1 cellular context compared by ENCODE assay signal in genomic region chr1:19057182-19057779, GRCh38.
TF ChIP-seq lines count a peak whose summit lies in the region.

No MANE protein-coding gene starts in this region.

TF ChIP-seq in GM23338, 12 proteins besides CTCF, POLR2A, EP300 and RAD21 (continued from another document):
- no peak for TF ChIP-seq POLR2AphosphoS5 (IDR thresholded peaks at IDR 0.05; ENCODE audit: low read depth)
- TF ChIP-seq, protein P1, sequence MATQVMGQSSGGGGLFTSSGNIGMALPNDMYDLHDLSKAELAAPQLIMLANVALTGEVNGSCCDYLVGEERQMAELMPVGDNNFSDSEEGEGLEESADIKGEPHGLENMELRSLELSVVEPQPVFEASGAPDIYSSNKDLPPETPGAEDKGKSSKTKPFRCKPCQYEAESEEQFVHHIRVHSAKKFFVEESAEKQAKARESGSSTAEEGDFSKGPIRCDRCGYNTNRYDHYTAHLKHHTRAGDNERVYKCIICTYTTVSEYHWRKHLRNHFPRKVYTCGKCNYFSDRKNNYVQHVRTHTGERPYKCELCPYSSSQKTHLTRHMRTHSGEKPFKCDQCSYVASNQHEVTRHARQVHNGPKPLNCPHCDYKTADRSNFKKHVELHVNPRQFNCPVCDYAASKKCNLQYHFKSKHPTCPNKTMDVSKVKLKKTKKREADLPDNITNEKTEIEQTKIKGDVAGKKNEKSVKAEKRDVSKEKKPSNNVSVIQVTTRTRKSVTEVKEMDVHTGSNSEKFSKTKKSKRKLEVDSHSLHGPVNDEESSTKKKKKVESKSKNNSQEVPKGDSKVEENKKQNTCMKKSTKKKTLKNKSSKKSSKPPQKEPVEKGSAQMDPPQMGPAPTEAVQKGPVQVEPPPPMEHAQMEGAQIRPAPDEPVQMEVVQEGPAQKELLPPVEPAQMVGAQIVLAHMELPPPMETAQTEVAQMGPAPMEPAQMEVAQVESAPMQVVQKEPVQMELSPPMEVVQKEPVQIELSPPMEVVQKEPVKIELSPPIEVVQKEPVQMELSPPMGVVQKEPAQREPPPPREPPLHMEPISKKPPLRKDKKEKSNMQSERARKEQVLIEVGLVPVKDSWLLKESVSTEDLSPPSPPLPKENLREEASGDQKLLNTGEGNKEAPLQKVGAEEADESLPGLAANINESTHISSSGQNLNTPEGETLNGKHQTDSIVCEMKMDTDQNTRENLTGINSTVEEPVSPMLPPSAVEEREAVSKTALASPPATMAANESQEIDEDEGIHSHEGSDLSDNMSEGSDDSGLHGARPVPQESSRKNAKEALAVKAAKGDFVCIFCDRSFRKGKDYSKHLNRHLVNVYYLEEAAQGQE (IDR thresholded peaks at IDR 0.05; ENCODE audit: unreplicated experiment): no peak
- TF ChIP-seq EZH2phosphoT487 (IDR thresholded peaks at IDR 0.05; ENCODE audit: unreplicated experiment): no peak
- no peak for TF ChIP-seq STAT1 (IDR thresholded peaks at IDR 0.05; ENCODE audit: unreplicated experiment)
- TF ChIP-seq ZNF331 (CRISPR knock-in tag; IDR thresholded peaks at IDR 0.05; ENCODE audit: low read depth): no peak
- TF ChIP-seq EZH2 (IDR thresholded peaks at IDR 0.05; ENCODE audit: low read depth, unreplicated experiment): no peak
